Comparison of ENCODE assay signal across 1 cellular context in genomic region chr5:138963763-138964371, GRCh38.
TF ChIP-seq lines count a peak whose summit lies in the region.

No MANE protein-coding gene starts in this region.

TF ChIP-seq in HepG2, 621 proteins besides CTCF, POLR2A, EP300 and RAD21 (continued from another document and continues in another):
- TF ChIP-seq ZNF142 (CRISPR knock-in tag; IDR thresholded peaks at IDR 0.05) (no peak), NFE2 (CRISPR knock-in tag; IDR thresholded peaks at IDR 0.05) (no peak), ZNF296 (CRISPR knock-in tag; conservative IDR thresholded peaks at IDR 0.05) (no peak), SMAD1 (CRISPR knock-in tag; IDR thresholded peaks at IDR 0.05; ENCODE audit: borderline replicate concordance, low read depth) (no peak), ATF7-NPFF (CRISPR knock-in tag; IDR thresholded peaks at IDR 0.05; ENCODE audit: low read depth) (no peak), NONO (IDR thresholded peaks at IDR 0.05) (no peak), NONO (CRISPR knock-in tag; conservative IDR thresholded peaks at IDR 0.05) (no peak), ZNF775 (CRISPR knock-in tag; IDR thresholded peaks at IDR 0.05; ENCODE audit: borderline replicate concordance) (no peak), FOXO4 (CRISPR knock-in tag; conservative IDR thresholded peaks at IDR 0.05) (no peak), ZNF207 (IDR thresholded peaks at IDR 0.05; ENCODE audit: borderline replicate concordance) (no peak), MXD4 (CRISPR knock-in tag; IDR thresholded peaks at IDR 0.05) (0 out of 2 replicates have a peak, but pooled peaks have one; percentile 19), ZNF800 (CRISPR knock-in tag; IDR thresholded peaks at IDR 0.05) (no peak), JARID2 (CRISPR knock-in tag; IDR thresholded peaks at IDR 0.05; ENCODE audit: insufficient replicate concordance) (no peak), ZNF121 (CRISPR knock-in tag; IDR thresholded peaks at IDR 0.05) (no peak), ZNF556 (CRISPR knock-in tag; IDR thresholded peaks at IDR 0.05; ENCODE audit: borderline replicate concordance) (no peak), SOX6 (IDR thresholded peaks at IDR 0.05) (no peak), SOX6 (CRISPR knock-in tag; IDR thresholded peaks at IDR 0.05) (peak; percentile 79), CREBL2 (CRISPR knock-in tag; IDR thresholded peaks at IDR 0.05; ENCODE audit: borderline replicate concordance) (no peak), GMEB1 (CRISPR knock-in tag; IDR thresholded peaks at IDR 0.05; ENCODE audit: borderline replicate concordance) (no peak), CERS6 (CRISPR knock-in tag; IDR thresholded peaks at IDR 0.05) (no peak), CREM (IDR thresholded peaks at IDR 0.05) (no peak; the same call in 1 of the 2 replicates), CREM (CRISPR knock-in tag; IDR thresholded peaks at IDR 0.05) (no peak), RFX1 (IDR thresholded peaks at IDR 0.05) (no peak), ZNF687 (CRISPR knock-in tag; IDR thresholded peaks at IDR 0.05) (peak; percentile 39; the same call in 1 of the 2 replicates), RNF2 (conservative IDR thresholded peaks at IDR 0.05; ENCODE audit: low read depth) (no peak), MEIS1 (CRISPR knock-in tag; IDR thresholded peaks at IDR 0.05; ENCODE audit: borderline replicate concordance) (peak; percentile 28; the same call in 1 of the 2 replicates), ZBTB46 (CRISPR knock-in tag; IDR thresholded peaks at IDR 0.05; ENCODE audit: borderline replicate concordance) (no peak), ZNF18 (CRISPR knock-in tag; IDR thresholded peaks at IDR 0.05; ENCODE audit: insufficient replicate concordance) (no peak), RFXANK (CRISPR knock-in tag; IDR thresholded peaks at IDR 0.05) (no peak), ETV5 (CRISPR knock-in tag; IDR thresholded peaks at IDR 0.05; ENCODE audit: borderline replicate concordance) (peak; percentile 76; the same call in 1 of the 2 replicates), JDP2 (CRISPR knock-in tag; IDR thresholded peaks at IDR 0.05; ENCODE audit: borderline replicate concordance) (no peak), ZNF180 (CRISPR knock-in tag; IDR thresholded peaks at IDR 0.05; ENCODE audit: borderline replicate concordance, low read depth) (no peak), ZNF317 (CRISPR knock-in tag; IDR thresholded peaks at IDR 0.05) (0 out of 2 replicates have a peak, but pooled peaks have one; percentile 44), TEAD3 (CRISPR knock-in tag; optimal IDR thresholded peaks at IDR 0.05; ENCODE audit: borderline replicate concordance) (peak; percentile 56), REL (CRISPR knock-in tag; conservative IDR thresholded peaks at IDR 0.05) (no peak), ZBTB8A (CRISPR knock-in tag; IDR thresholded peaks at IDR 0.05; ENCODE audit: borderline replicate concordance, low read depth) (no peak), LBX2 (CRISPR knock-in tag; IDR thresholded peaks at IDR 0.05; ENCODE audit: borderline replicate concordance) (no peak), TERF1 (CRISPR knock-in tag; IDR thresholded peaks at IDR 0.05) (no peak), DNMT3B (CRISPR knock-in tag; conservative IDR thresholded peaks at IDR 0.05) (no peak; the same call in 1 of the 2 replicates)
